Comparison of ENCODE assay signal across 8 cellular contexts in the genomic region with DNA sequence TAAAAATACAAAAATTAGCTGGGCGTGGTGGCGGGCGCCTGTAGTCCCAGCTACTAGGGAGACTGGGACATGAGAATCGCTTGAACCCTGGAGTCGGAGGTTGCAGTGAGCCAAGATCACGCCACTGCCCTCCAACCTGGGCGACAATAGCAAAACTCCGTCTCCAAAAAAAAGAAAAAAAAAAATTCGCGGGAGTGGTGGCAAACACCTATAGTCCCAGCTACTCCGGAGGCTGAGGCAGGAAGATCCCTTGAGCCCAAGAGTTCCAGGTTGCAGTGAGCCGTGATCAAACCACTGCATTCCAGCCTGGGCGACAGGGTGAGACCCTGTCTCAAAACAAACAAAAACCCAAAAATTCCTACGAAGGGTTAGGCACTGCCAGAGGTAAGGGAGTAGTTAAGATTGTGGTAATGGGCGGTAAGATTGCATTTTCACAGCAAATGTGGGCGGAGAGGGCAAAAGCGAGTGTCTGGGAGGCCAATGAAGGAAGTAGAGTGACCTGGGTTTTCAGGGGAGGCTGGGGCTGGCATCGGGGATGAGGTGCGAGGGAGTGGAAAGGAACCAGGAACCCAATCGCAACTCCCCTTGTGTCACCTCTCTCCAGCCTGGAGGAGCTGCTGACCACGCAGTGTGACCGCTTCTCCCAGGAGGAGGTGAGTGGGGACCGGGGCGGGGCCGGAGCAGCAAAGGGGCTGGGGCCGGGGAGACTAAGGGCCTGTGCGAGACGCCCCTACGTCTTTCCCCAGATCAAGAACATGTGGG. TPM values are rescaled to one million over a fixed set of nuclear protein-coding genes. Genes with fewer than 3 reads are reported as not detected.
DNase-seq lines count a peak whose midpoint lies in the region; ATAC-seq and TF ChIP-seq lines count a peak whose summit lies in the region.

No MANE protein-coding gene starts in this region.

- TF ChIP-seq CTCF in BJ (IDR thresholded peaks at IDR 0.05; ENCODE audit: insufficient read depth, low read depth, low read length), result no peak
- no peak for TF ChIP-seq CTCF in IMR-90 (conservative IDR thresholded peaks at IDR 0.05; ENCODE audit: low read depth, low read length)
- TF ChIP-seq CTCF in body of pancreas (IDR thresholded peaks at IDR 0.05), result no peak

- peaks cover 16% of the 10 kb centered on the region for H3K9me1 ChIP-seq in IMR-90 (ENCODE audit: insufficient read depth, low read length)

- H2BK20ac ChIP-seq in IMR-90 (ENCODE audit: low read depth, low read length), result peak overlapping the region; percentile 9

- H4K20me1 ChIP-seq in IMR-90 (ENCODE audit: insufficient read depth, low read length), result peaks cover 10% of the 10 kb centered on the region

- H3K9me3 ChIP-seq in IMR-90 (ENCODE audit: control insufficient read depth, insufficient read depth, low read length), result no peaks in the 10 kb centered on the region
- H3K9me3 ChIP-seq in body of pancreas, result no peaks in the 10 kb centered on the region
- H3K9me3 ChIP-seq in mononuclear cell (ENCODE audit: low read depth, low read length), result no peaks in the 10 kb centered on the region

- intact Hi-C loops in IMR-90 (cut with micrococcal nuclease) (no loop called here), body of pancreas (cut with DNase I) (no loop called here)

- H3K4me1 ChIP-seq in IMR-90 (ENCODE audit: control insufficient read depth, insufficient read depth, low read length) (peaks cover 7% of the 10 kb centered on the region), body of pancreas (peaks cover 35% of the 10 kb centered on the region), mononuclear cell (ENCODE audit: insufficient read depth, low read length) (peaks cover 53% of the 10 kb centered on the region)

- peak overlapping the region; percentile 93 for H4K5ac ChIP-seq in IMR-90 (ENCODE audit: low read depth, low read length)

- H2AFZ ChIP-seq in IMR-90 (replicated peaks; ENCODE audit: low read length, poor library complexity), result peak overlapping the region; percentile 99

- peak overlapping the region; percentile 45 for H2BK120ac ChIP-seq in IMR-90 (ENCODE audit: low read depth, low read length)

- in situ Hi-C loops in IMR-90 (cut with MboI; ENCODE audit: low sequenced_read_pairs), result no loop called here

- peaks cover 5 to 30% of the 10 kb centered on the region in 2 experiments for H3K79me1 ChIP-seq in IMR-90 (ENCODE audit: low read depth in 1 of 2, low read length in 2 of 2)

- H3K27ac ChIP-seq in IMR-90 (ENCODE audit: insufficient read depth, low read length) (peak overlapping the region; percentile 89), body of pancreas (peak overlapping the region; percentile 90 to 100 (median 96))

- WGBS in IMR-90 (ENCODE audit: extremely low coverage in 2 of 2, insufficient read length in 1 of 2), 2 experiments, result 100% methylated on average over 3 of the region's 29 CpGs; no CpG with 5 or more reads in 1 of the 2 experiments
- 49 to 71% methylated on average over 23 to 29 of the region's 29 CpGs for WGBS in body of pancreas, 2 donors

- peak overlapping the region; percentile 98 to 99 for H4K8ac ChIP-seq in IMR-90 (ENCODE audit: low read depth in 2 of 2, low read length in 2 of 2)

- TF ChIP-seq POLR2A in IMR-90 (IDR thresholded peaks at IDR 0.05; ENCODE audit: low read depth, low read length) (no peak), body of pancreas (IDR thresholded peaks at IDR 0.05) (no peak)

- H3K14ac ChIP-seq in IMR-90 (replicated peaks; ENCODE audit: low read depth, low read length), result peak overlapping the region; percentile 96

- peak overlapping the region; percentile 69; the same call in 1 of the 3 replicates for H2BK15ac ChIP-seq in IMR-90 (ENCODE audit: low read depth, low read length)

- H3K23ac ChIP-seq in IMR-90 (ENCODE audit: low read depth, low read length), result peak overlapping the region; percentile 90; the same call in 1 of the 2 replicates

- H3K4ac ChIP-seq in IMR-90 (ENCODE audit: low read depth, low read length), result peak overlapping the region; percentile 98

- H3K36me3 ChIP-seq in BJ (ENCODE audit: control insufficient read depth, insufficient read depth, low read length), result no peaks in the 10 kb centered on the region; the same call in 1 of the 2 replicates
- no peaks in the 10 kb centered on the region for H3K36me3 ChIP-seq in IMR-90 (ENCODE audit: control insufficient read depth, insufficient read depth, low read length)
- H3K36me3 ChIP-seq in body of pancreas (replicated peaks in 1 of 2; ENCODE audit: insufficient read depth in 1 of 2, low read depth in 2 of 2), result no peaks in the 10 kb centered on the region

- dilution Hi-C loops in IMR-90 (cut with HindIII; ENCODE audit: low sequenced_read_pairs, unreplicated experiment), result no loop called here

- BruUV-seq in IMR-90 (replicated peaks; lab: Mats Ljungman, UMichigan), result no TSS peak

- POLR2A ChIA-PET in BJ (lab: Charles Lee), result no interaction called here
- POLR2A ChIA-PET in IMR-90 (lab: Charles Lee; ENCODE audit: unreplicated experiment), result no interaction called here

- H3K4me3 ChIP-seq in BJ (ENCODE audit: low read depth, low read length) (peak overlapping the region; percentile 63), IMR-90 (ENCODE audit: insufficient read depth, low read depth, low read length) (peak overlapping the region; percentile 6), body of pancreas (no peak overlapping the region), mononuclear cell (ENCODE audit: low read length) (peak overlapping the region; percentile 68)

- H4K91ac ChIP-seq in IMR-90 (ENCODE audit: insufficient read depth, low read depth, low read length), result peak overlapping the region; percentile 88

- TF ChIP-seq RAD21 in IMR-90 (IDR thresholded peaks at IDR 0.05; ENCODE audit: low read length), result no peak

- peak overlapping the region; percentile 52 for H3K4me2 ChIP-seq in IMR-90 (ENCODE audit: low read depth, low read length)

- H2AK9ac ChIP-seq in IMR-90 (replicated peaks; ENCODE audit: low read depth, low read length, poor library complexity), result peak overlapping the region; percentile 100

- peak overlapping the region; percentile 88 for H2AK5ac ChIP-seq in IMR-90 (ENCODE audit: low read depth, low read length)

- peak overlapping the region; percentile 13 for H3K56ac ChIP-seq in IMR-90 (ENCODE audit: extremely low read depth, insufficient read depth, low read length)

- H3K18ac ChIP-seq in IMR-90 (ENCODE audit: low read depth, low read length), result peak overlapping the region; percentile 46

- ATAC-seq in IMR-90 (ENCODE audit: low read depth) (no peak), body of pancreas (no peak), GM18498 (IDR thresholded peaks at IDR 0.05; ENCODE audit: unreplicated experiment) (no peak)

- H3K9ac ChIP-seq in IMR-90 (ENCODE audit: low read depth, low read length), result peak overlapping the region; percentile 59

- DNase-seq in BJ (ENCODE audit: low read depth), result no peak
- no peak for DNase-seq in IMR-90
- DNase-seq in body of pancreas, result no peak
- no peak for DNase-seq in DMS153 (lab: John Stamatoyannopoulos, UW)
- no peak for DNase-seq in NCI-H2196 (lab: John Stamatoyannopoulos, UW; ENCODE audit: unreplicated experiment)
- DNase-seq in T1000 (lab: John Stamatoyannopoulos, UW), result no peak

- H2BK5ac ChIP-seq in IMR-90 (ENCODE audit: low read depth, low read length, poor library complexity, severe bottlenecking), result peak overlapping the region; percentile 88

- CTCF ChIA-PET in BJ (lab: Yijun Ruan, JAX), result interaction anchor here (1.2 kb wide), 1 partner anchor 19 kb away, joined by 3 read pairs; no protein-coding TSS in a partner anchor
- CTCF ChIA-PET in IMR-90 (lab: Yijun Ruan, JAX), result no interaction called here

- H3K27me3 ChIP-seq in BJ (ENCODE audit: control insufficient read depth, insufficient read depth, low read length) (no peaks in the 10 kb centered on the region), IMR-90 (ENCODE audit: control insufficient read depth, insufficient read depth, low read length) (no peaks in the 10 kb centered on the region), body of pancreas (no peaks in the 10 kb centered on the region), mononuclear cell (ENCODE audit: insufficient read depth, low read length) (no peaks in the 10 kb centered on the region)

RNA-seq across cellular contexts. Expression of a gene that starts 2.6 kb away (rescaled TPM):
- 0.59 and 0.69 TPM in 2 replicates for polyA plus RNA-seq in BJ (2011; rRNA removed)
- 0.85 TPM in 1 of 2 replicates, not detected in the other for polyA minus RNA-seq in BJ (2011; rRNA and poly(A)+ RNA removed)
- total RNA-seq in IMR-90 (2012; rRNA removed), result not detected in 2 replicates
- polyA plus RNA-seq in IMR-90 (2012; rRNA removed), result 1.1 and 1.2 TPM in 2 replicates
- not detected in 2 replicates for polyA plus RNA-seq in IMR-90 (2012; cell fraction: cytosol; rRNA removed)
- polyA plus RNA-seq in IMR-90 (2012; cell fraction: nucleus; rRNA removed; ENCODE audit: low replicate concordance), result not detected in 2 replicates
- total RNA-seq in body of pancreas, result not detected
- 2.1 TPM for total RNA-seq in mononuclear cell

RNA-seq across cellular contexts. Expression of a gene that starts 5.1 kb away (rescaled TPM):
- polyA plus RNA-seq in BJ (2011; rRNA removed) (0.17 and 0.22 TPM in 2 replicates), IMR-90 (2012; rRNA removed) (0.24 and 0.50 TPM in 2 replicates)
- not detected in 2 replicates for polyA minus RNA-seq in BJ (2011; rRNA and poly(A)+ RNA removed)
- total RNA-seq in IMR-90 (2012; rRNA removed) (not detected in 2 replicates), body of pancreas (under 1 TPM; 0.26 to 0.33 TPM), mononuclear cell (38.7 TPM)
- 0.12 and 0.27 TPM in 2 replicates for polyA plus RNA-seq in IMR-90 (2012; cell fraction: cytosol; rRNA removed)
- 0.46 and 0.60 TPM in 2 replicates for polyA plus RNA-seq in IMR-90 (2012; cell fraction: nucleus; rRNA removed; ENCODE audit: low replicate concordance)

RNA-seq across cellular contexts. Expression of a gene that starts 6.9 kb away (rescaled TPM):
- polyA plus RNA-seq in BJ (2011; rRNA removed) (11.3 and 16.5 TPM in 2 replicates), IMR-90 (2012; rRNA removed) (24.9 and 26.4 TPM in 2 replicates)
- polyA minus RNA-seq in BJ (2011; rRNA and poly(A)+ RNA removed), result 18.3 and 21.9 TPM in 2 replicates
- total RNA-seq in IMR-90 (2012; rRNA removed) (8.1 and 8.4 TPM in 2 replicates), body of pancreas (10 to 100 TPM; 17.9 to 22.1 TPM), mononuclear cell (12.0 TPM)
- 30.8 and 40.6 TPM in 2 replicates for polyA plus RNA-seq in IMR-90 (2012; cell fraction: cytosol; rRNA removed)
- polyA plus RNA-seq in IMR-90 (2012; cell fraction: nucleus; rRNA removed; ENCODE audit: low replicate concordance), result 41.1 and 73.5 TPM in 2 replicates

RNA-seq across cellular contexts. Expression of a gene that starts 18.0 kb away (rescaled TPM):
- polyA plus RNA-seq in BJ (2011; rRNA removed) (2.8 and 4.6 TPM in 2 replicates), IMR-90 (2012; rRNA removed) (5.8 and 6.7 TPM in 2 replicates)
- polyA minus RNA-seq in BJ (2011; rRNA and poly(A)+ RNA removed), result 2.6 and 5.3 TPM in 2 replicates
- total RNA-seq in IMR-90 (2012; rRNA removed) (6.6 and 6.9 TPM in 2 replicates), body of pancreas (10 to 100 TPM in 1 of 2 donors, 1 to 10 TPM in 1; 9.3 to 12.2 TPM), mononuclear cell (3.8 TPM)
- polyA plus RNA-seq in IMR-90 (2012; cell fraction: cytosol; rRNA removed), result 5.6 and 5.8 TPM in 2 replicates
- 5.3 and 10.5 TPM in 2 replicates for polyA plus RNA-seq in IMR-90 (2012; cell fraction: nucleus; rRNA removed; ENCODE audit: low replicate concordance)

RNA-seq across cellular contexts. Expression of a gene that starts 22.1 kb away (rescaled TPM):
- polyA plus RNA-seq in BJ (2011; rRNA removed), result 48.2 and 50.3 TPM in 2 replicates
- 21.3 and 24.1 TPM in 2 replicates for polyA minus RNA-seq in BJ (2011; rRNA and poly(A)+ RNA removed)
- 29.6 and 34.4 TPM in 2 replicates for total RNA-seq in IMR-90 (2012; rRNA removed)
- 41.1 and 44.0 TPM in 2 replicates for polyA plus RNA-seq in IMR-90 (2012; rRNA removed)
- 33.8 and 49.6 TPM in 2 replicates for polyA plus RNA-seq in IMR-90 (2012; cell fraction: cytosol; rRNA removed)
- polyA plus RNA-seq in IMR-90 (2012; cell fraction: nucleus; rRNA removed; ENCODE audit: low replicate concordance), result 92.8 and 111 TPM in 2 replicates
- 10 to 100 TPM; 19.8 to 20.2 TPM for total RNA-seq in body of pancreas
- total RNA-seq in mononuclear cell, result 21.5 TPM

Comparison
In these comparisons a context has a peak if more than half of its experiments do, and no peak if none do; other contexts are left out.
1. H3K4me3 ChIP-seq: peak in BJ (single experiment), IMR-90 (single experiment) and mononuclear cell (single experiment); none in body of pancreas (0 of 2).
2. RNA of a gene that starts 5.1 kb away (total RNA-seq): 38.7 TPM in mononuclear cell (single experiment); 0.26 to 0.33 TPM in body of pancreas and not detected in IMR-90; every median in the first group is over 10 times any median in the second.